In genomic region chr13:37406031-37406430, GRCh38 we compare ENCODE assay signal across 23 cellular contexts.
"Had no signal": no experiment of that assay in that cellular context is flagged by ENCODE, and none has a peak within 500 bp of the region (broad histone marks: within the 10 kb centered on the region; RNA-seq: fewer than 3 reads in every experiment).

No MANE protein-coding gene starts in this region.

- H3K4me3 ChIP-seq: body of pancreas, cardiac muscle cell, coronary artery, heart right ventricle, right lobe of liver, testis, transverse colon had no signal

- H3K9me3 ChIP-seq: body of pancreas, right lobe of liver, testis, transverse colon had no signal

- H3K4me1 ChIP-seq: body of pancreas, right lobe of liver, testis, transverse colon had no signal

- H3K27me3 ChIP-seq: body of pancreas, cardiac muscle cell, heart right ventricle, right lobe of liver, testis, transverse colon had no signal

- H3K27ac ChIP-seq: body of pancreas, cardiac muscle cell, coronary artery, heart right ventricle, right lobe of liver, testis, transverse colon had no signal

- DNase-seq: activated CD4-positive, alpha-beta T cell treated with anti-CD3 and anti-CD28 coated beads for 4 hours; activated CD4-positive, alpha-beta T cell treated with anti-CD3 and anti-CD28 coated beads, Interleukin-2, amount 50 U/mL, for 4 hours; activated effector memory CD4-positive, alpha-beta T cell treated with Interleukin-2 at 50 U/mL for 16 hours; activated naive CD4-positive, alpha-beta T cell treated with Interleukin-2 at 50 U/mL for 16 hours; activated T-cell treated with anti-CD3 and anti-CD28 coated beads for 4 hours; aorta; body of pancreas; cerebellar nuclear complex; effector memory CD8-positive, alpha-beta T cell; foreskin fibroblast; heart right ventricle; left cardiac atrium; left ventricle myocardium superior; posterior cingulate gyrus; right lobe of liver; stimulated activated CD4-positive, alpha-beta T cell treated with anti-CD3 and anti-CD28 coated beads, Interleukin-2, amount 100 ng/mL, for 48 hours; stimulated activated naive CD4-positive, alpha-beta T cell treated with Interleukin-2 at 50 U/mL for 16 hours; T-helper 9 cell; testis; transverse colon had no signal

- ATAC-seq: body of pancreas; effector memory CD8-positive, alpha-beta T cell; esophagus mucosa; heart right ventricle; left cardiac atrium; left ventricle myocardium superior; right lobe of liver had no signal

- H3K36me3 ChIP-seq: cardiac muscle cell, heart right ventricle, right lobe of liver, transverse colon had no signal
